22 cellular contexts compared by ENCODE assay signal in genomic region chr20:58584051-58584824, GRCh38.
DNase-seq lines count a peak whose midpoint lies in the region; ATAC-seq and TF ChIP-seq lines count a peak whose summit lies in the region.
"Had no signal": no experiment of that assay in that cellular context is flagged by ENCODE, and none has a peak within 500 bp of the region (broad histone marks: within the 10 kb centered on the region; RNA-seq: fewer than 3 reads in every experiment).

No MANE protein-coding gene starts in this region.

- DNase-seq in cardiac septum (ENCODE audit: low spot score) (peak; percentile 46), left cardiac atrium (no peak), RWPE2 (ENCODE audit: low spot score) (peak; percentile 67), mesenteric fat pad (ENCODE audit: low spot score) (peak; percentile 82), type B pancreatic cell (ENCODE audit: extremely low spot score, unreplicated experiment) (no peak), inferior parietal cortex (ENCODE audit: extremely low spot score) (no peak), endothelial cell (ENCODE audit: low spot score) (no peak), activated gamma-delta T cell (lab: John Stamatoyannopoulos, UW) (no peak)
- DNase-seq: CD4-positive, CD25-positive, alpha-beta regulatory T cell; GF-D8; H9; Kasumi-1; NCI-H1417; NCI-H1694 treated with DMSO at 0.1 percent for 48 hours; NCI-H2081 treated with DMSO at 0.1 percent for 48 hours; NCI-H69; SIG-M5 had no signal

- no peak overlapping the region for H3K4me3 Mint-ChIP-seq in type B pancreatic cell
- H3K4me3 Mint-ChIP-seq in endothelial cell (ENCODE audit: unreplicated experiment), result no peak overlapping the region
- H3K4me3 Mint-ChIP-seq: B cell; CD4-positive, CD25-positive, alpha-beta regulatory T cell; H9; IgD-negative memory B cell had no signal

- H3K9me3 Mint-ChIP-seq in type B pancreatic cell (peaks cover 8% of the 10 kb centered on the region), endothelial cell (ENCODE audit: unreplicated experiment) (no peaks in the 10 kb centered on the region)

- intact Hi-C loops in cardiac septum (cut with DNase I), result no loop called here
- intact Hi-C loops in left cardiac atrium (cut with DNase I), result no loop called here

- H3K4me3 ChIP-seq in RWPE2 (ENCODE audit: severe bottlenecking), result no peak overlapping the region
- H3K4me3 ChIP-seq: A549 had no signal

- H3K4me1 Mint-ChIP-seq in type B pancreatic cell (ENCODE audit: unreplicated experiment) (peaks cover 5% of the 10 kb centered on the region), endothelial cell (ENCODE audit: unreplicated experiment) (no peaks in the 10 kb centered on the region)
- H3K4me1 Mint-ChIP-seq: B cell; CD4-positive, CD25-positive, alpha-beta regulatory T cell had no signal

- ATAC-seq in left cardiac atrium (no peak), RWPE2 (ENCODE audit: low read depth) (no peak)
- ATAC-seq: A549, SK-N-SH treated with all-trans-retinoic acid at 6 μM for 48 hours had no signal

- TF ChIP-seq CTCF in RWPE2 (IDR thresholded peaks at IDR 0.05; ENCODE audit: poor library complexity, severe bottlenecking), result no peak
- TF ChIP-seq CTCF in type B pancreatic cell (conservative IDR thresholded peaks at IDR 0.05), result no peak
- no peak for TF ChIP-seq CTCF in endothelial cell (IDR thresholded peaks at IDR 0.05; ENCODE audit: unreplicated experiment)

- H3K36me3 Mint-ChIP-seq in type B pancreatic cell (no peaks in the 10 kb centered on the region), endothelial cell (ENCODE audit: low read depth, unreplicated experiment) (no peaks in the 10 kb centered on the region)
- H3K36me3 Mint-ChIP-seq: CD4-positive, CD25-positive, alpha-beta regulatory T cell had no signal

- no peaks in the 10 kb centered on the region for H3K4me1 ChIP-seq in RWPE2 (ENCODE audit: insufficient read depth, poor library complexity, severe bottlenecking)
- H3K4me1 ChIP-seq: A549 had no signal

- peaks cover 39% of the 10 kb centered on the region for H3K27me3 Mint-ChIP-seq in type B pancreatic cell
- H3K27me3 Mint-ChIP-seq in endothelial cell (ENCODE audit: unreplicated experiment), result peaks cover 7% of the 10 kb centered on the region

- H3K27ac Mint-ChIP-seq in type B pancreatic cell (peak overlapping the region; percentile 14), endothelial cell (ENCODE audit: unreplicated experiment) (no peak overlapping the region)
- H3K27ac Mint-ChIP-seq: B cell; CD4-positive, CD25-positive, alpha-beta regulatory T cell; IgD-negative memory B cell had no signal

- H3K27ac ChIP-seq in RWPE2 (ENCODE audit: poor library complexity, severe bottlenecking), result no peak overlapping the region
- H3K27ac ChIP-seq: A549, RWPE1 had no signal

- H3K27me3 ChIP-seq in RWPE2 (ENCODE audit: insufficient read depth, poor library complexity, severe bottlenecking), result peaks cover 6% of the 10 kb centered on the region

- H3K9me3 ChIP-seq in RWPE2 (ENCODE audit: severe bottlenecking), result no peaks in the 10 kb centered on the region
- H3K9me3 ChIP-seq: A549 had no signal

- no peaks in the 10 kb centered on the region for H3K36me3 ChIP-seq in RWPE2 (ENCODE audit: low read depth)

Comparison
In these comparisons a context has a peak if more than half of its experiments do, and no peak if none do; other contexts are left out.
1. DNase-seq: peak in cardiac septum (single experiment), RWPE2 (single experiment) and mesenteric fat pad (single experiment); none in left cardiac atrium (single experiment), type B pancreatic cell (single experiment), inferior parietal cortex (single experiment), endothelial cell (single experiment) and activated gamma-delta T cell (single experiment).